1 cellular context compared by ENCODE assay signal in genomic region chr20:13243826-13244376, GRCh38.
TF ChIP-seq lines count a peak whose summit lies in the region.

No MANE protein-coding gene starts in this region.

TF ChIP-seq in HepG2, 621 proteins besides CTCF, POLR2A, EP300 and RAD21 (continued from another document and continues in another):
- TF ChIP-seq EHMT2 (IDR thresholded peaks at IDR 0.05; ENCODE audit: borderline replicate concordance, low read depth, low read length): peak; percentile 85; the same call in 1 of the 2 replicates
- no peak for TF ChIP-seq PLRG1 (conservative IDR thresholded peaks at IDR 0.05)
- TF ChIP-seq NR2F1 (CRISPR knock-in tag; IDR thresholded peaks at IDR 0.05): peak; percentile 96 to 97
- TF ChIP-seq ZNF720 (CRISPR knock-in tag; IDR thresholded peaks at IDR 0.05): no peak
- peak; percentile 98 for TF ChIP-seq RXRB (CRISPR knock-in tag; IDR thresholded peaks at IDR 0.05; ENCODE audit: borderline replicate concordance)
- TF ChIP-seq RBM22 (optimal IDR thresholded peaks at IDR 0.05; ENCODE audit: low read length): peak; percentile 66
- TF ChIP-seq RARA (CRISPR knock-in tag; IDR thresholded peaks at IDR 0.05): peak; percentile 98
- TF ChIP-seq ZNF501 (CRISPR knock-in tag; IDR thresholded peaks at IDR 0.05): no peak
- TF ChIP-seq GTF3A (CRISPR knock-in tag; conservative IDR thresholded peaks at IDR 0.05): 0 out of 2 replicates have a peak, but pooled peaks have one; percentile 31
- peak; percentile 48; the same call in 1 of the 2 replicates for TF ChIP-seq ZFY (CRISPR knock-in tag; IDR thresholded peaks at IDR 0.05)
- no peak for TF ChIP-seq CBX1 (IDR thresholded peaks at IDR 0.05; ENCODE audit: low read depth)
- no peak for TF ChIP-seq ZNF850 (CRISPR knock-in tag; conservative IDR thresholded peaks at IDR 0.05)
- TF ChIP-seq ETV5 (CRISPR knock-in tag; IDR thresholded peaks at IDR 0.05; ENCODE audit: borderline replicate concordance): peak; percentile 84; the same call in 1 of the 2 replicates
- TF ChIP-seq CREB3 (CRISPR knock-in tag; IDR thresholded peaks at IDR 0.05): 0 out of 2 replicates have a peak, but pooled peaks have one; percentile 59
- peak; percentile 100 for TF ChIP-seq HDAC2 (CRISPR knock-in tag; IDR thresholded peaks at IDR 0.05)
- TF ChIP-seq ZNF558 (CRISPR knock-in tag; IDR thresholded peaks at IDR 0.05; ENCODE audit: borderline replicate concordance): no peak
- TF ChIP-seq PRDM15 (CRISPR knock-in tag; IDR thresholded peaks at IDR 0.05): no peak; the same call in 1 of the 2 replicates
- no peak for TF ChIP-seq ZNF260 (CRISPR knock-in tag; IDR thresholded peaks at IDR 0.05; ENCODE audit: borderline replicate concordance, low read depth)
- no peak for TF ChIP-seq SUZ12 (IDR thresholded peaks at IDR 0.05; ENCODE audit: low read depth, low read length)
- TF ChIP-seq ZNF382 (CRISPR knock-in tag; IDR thresholded peaks at IDR 0.05; ENCODE audit: borderline replicate concordance): no peak
- TF ChIP-seq HMG20B (CRISPR knock-in tag; conservative IDR thresholded peaks at IDR 0.05): peak; percentile 99
- peak; percentile 68; the same call in 1 of the 2 replicates for TF ChIP-seq ZSCAN5A (CRISPR knock-in tag; IDR thresholded peaks at IDR 0.05; ENCODE audit: borderline replicate concordance)
- TF ChIP-seq PTBP1 (IDR thresholded peaks at IDR 0.05; ENCODE audit: low read depth, low read length, poor library complexity, severe bottlenecking): no peak
- no peak for TF ChIP-seq PCBP1 (IDR thresholded peaks at IDR 0.05; ENCODE audit: borderline replicate concordance, low read depth, low read length)
- no peak for TF ChIP-seq SCMH1 (CRISPR knock-in tag; IDR thresholded peaks at IDR 0.05; ENCODE audit: borderline replicate concordance)
- no peak; the same call in 1 of the 2 replicates for TF ChIP-seq ARID2 (CRISPR knock-in tag; IDR thresholded peaks at IDR 0.05; ENCODE audit: borderline replicate concordance)
- no peak for TF ChIP-seq SRY (CRISPR knock-in tag; IDR thresholded peaks at IDR 0.05)
- TF ChIP-seq SOX5 (CRISPR knock-in tag; IDR thresholded peaks at IDR 0.05; ENCODE audit: borderline replicate concordance): peak; percentile 99
- TF ChIP-seq MYC (CRISPR knock-in tag; IDR thresholded peaks at IDR 0.05; ENCODE audit: borderline replicate concordance): no peak
- no peak for TF ChIP-seq SP2 (CRISPR knock-in tag; IDR thresholded peaks at IDR 0.05)
- no peak for TF ChIP-seq ZNF672 (CRISPR knock-in tag; IDR thresholded peaks at IDR 0.05)
- no peak for TF ChIP-seq ZNF724P (CRISPR knock-in tag; IDR thresholded peaks at IDR 0.05; ENCODE audit: borderline replicate concordance)
- TF ChIP-seq XBP1 (CRISPR knock-in tag; IDR thresholded peaks at IDR 0.05): 0 out of 2 replicates have a peak, but pooled peaks have one; percentile 37
- TF ChIP-seq MATR3 (CRISPR knock-in tag; IDR thresholded peaks at IDR 0.05): no peak
- TF ChIP-seq ZNF280D (CRISPR knock-in tag; IDR thresholded peaks at IDR 0.05): peak; percentile 95
- TF ChIP-seq GLI4 (CRISPR knock-in tag; IDR thresholded peaks at IDR 0.05; ENCODE audit: borderline replicate concordance): peak; percentile 32; the same call in 1 of the 2 replicates
- TF ChIP-seq FOXO1 (CRISPR knock-in tag; IDR thresholded peaks at IDR 0.05): peak; percentile 97
- peak; percentile 73; the same call in 1 of the 2 replicates for TF ChIP-seq CSRNP1 (CRISPR knock-in tag; IDR thresholded peaks at IDR 0.05)
- TF ChIP-seq SMARCC2 (IDR thresholded peaks at IDR 0.05): peak; percentile 96
- no peak for TF ChIP-seq ZBTB1 (CRISPR knock-in tag; IDR thresholded peaks at IDR 0.05; ENCODE audit: borderline replicate concordance)
- peak; percentile 81 for TF ChIP-seq DRAP1 (CRISPR knock-in tag; IDR thresholded peaks at IDR 0.05)
- TF ChIP-seq NR2C2 (CRISPR knock-in tag; IDR thresholded peaks at IDR 0.05; ENCODE audit: borderline replicate concordance): peak; percentile 86
- TF ChIP-seq ZBTB42 (CRISPR knock-in tag; IDR thresholded peaks at IDR 0.05): no peak
- peak; percentile 99 for TF ChIP-seq HOXD1 (CRISPR knock-in tag; IDR thresholded peaks at IDR 0.05)
- TF ChIP-seq ZFP36 (IDR thresholded peaks at IDR 0.05; ENCODE audit: borderline replicate concordance, low read depth, low read length, partially characterized antibody): peak; percentile 70
- no peak for TF ChIP-seq TAF1 (CRISPR knock-in tag; IDR thresholded peaks at IDR 0.05)
- peak; percentile 98 for TF ChIP-seq TARDBP (CRISPR knock-in tag; IDR thresholded peaks at IDR 0.05)
- peak; percentile 81 for TF ChIP-seq PATZ1 (CRISPR knock-in tag; IDR thresholded peaks at IDR 0.05)
- no peak for TF ChIP-seq ZNF513 (CRISPR knock-in tag; conservative IDR thresholded peaks at IDR 0.05)
- no peak for TF ChIP-seq ZFP36L2 (CRISPR knock-in tag; IDR thresholded peaks at IDR 0.05)
- TF ChIP-seq ZNF773 (CRISPR knock-in tag; IDR thresholded peaks at IDR 0.05; ENCODE audit: borderline replicate concordance): no peak
- TF ChIP-seq HNF1B (CRISPR knock-in tag; IDR thresholded peaks at IDR 0.05): peak; percentile 73; the same call in 1 of the 2 replicates
- TF ChIP-seq KAT8 (CRISPR knock-in tag; IDR thresholded peaks at IDR 0.05): peak; percentile 93
